ENCODE assay signal across 1 cellular context in genomic region chr10:91410638-91411367, GRCh38.
TF ChIP-seq lines count a peak whose summit lies in the region.

No MANE protein-coding gene starts in this region.

TF ChIP-seq in K562, 482 proteins besides CTCF, POLR2A, EP300 and RAD21 (continued from another document and continues in another):
- TF ChIP-seq ATF2 (CRISPR knock-in tag; IDR thresholded peaks at IDR 0.05), result no peak
- no peak for TF ChIP-seq ZMIZ1 (IDR thresholded peaks at IDR 0.05; ENCODE audit: low read depth in 2 of 2, low read length in 2 of 2)
- 0 out of 2 replicates have a peak, but pooled peaks have one; percentile 12 for TF ChIP-seq ZEB2 (IDR thresholded peaks at IDR 0.05)
- no peak for TF ChIP-seq KLF1 (tag; IDR thresholded peaks at IDR 0.05)
- no peak for TF ChIP-seq FOXJ2 (tag; IDR thresholded peaks at IDR 0.05)
- TF ChIP-seq ZFP30 (CRISPR knock-in tag; IDR thresholded peaks at IDR 0.05; ENCODE audit: borderline replicate concordance), result no peak
- TF ChIP-seq, protein P1, sequence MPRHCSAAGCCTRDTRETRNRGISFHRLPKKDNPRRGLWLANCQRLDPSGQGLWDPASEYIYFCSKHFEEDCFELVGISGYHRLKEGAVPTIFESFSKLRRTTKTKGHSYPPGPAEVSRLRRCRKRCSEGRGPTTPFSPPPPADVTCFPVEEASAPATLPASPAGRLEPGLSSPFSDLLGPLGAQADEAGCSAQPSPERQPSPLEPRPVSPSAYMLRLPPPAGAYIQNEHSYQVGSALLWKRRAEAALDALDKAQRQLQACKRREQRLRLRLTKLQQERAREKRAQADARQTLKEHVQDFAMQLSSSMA (CRISPR knock-in tag; IDR thresholded peaks at IDR 0.05), result no peak
- peak; percentile 53 for TF ChIP-seq CBFA2T3 (IDR thresholded peaks at IDR 0.05)
- no peak for TF ChIP-seq MEF2D (tag; conservative IDR thresholded peaks at IDR 0.05; ENCODE audit: low read depth)
- TF ChIP-seq CEBPG (CRISPR knock-in tag; IDR thresholded peaks at IDR 0.05), result no peak
- TF ChIP-seq CEBPG (tag; conservative IDR thresholded peaks at IDR 0.05 in 1 of 2, IDR thresholded peaks at IDR 0.05 in 1 of 2), result no peak
- no peak for TF ChIP-seq BHLHE40 (IDR thresholded peaks at IDR 0.05; ENCODE audit: low read length)
- TF ChIP-seq TAF1 (IDR thresholded peaks at IDR 0.05; ENCODE audit: control insufficient read depth, extremely low read depth, insufficient read depth, low read length, severe bottlenecking), result no peak
- TF ChIP-seq ZNF778 (CRISPR knock-in tag; IDR thresholded peaks at IDR 0.05), result no peak
- TF ChIP-seq, protein P2, sequence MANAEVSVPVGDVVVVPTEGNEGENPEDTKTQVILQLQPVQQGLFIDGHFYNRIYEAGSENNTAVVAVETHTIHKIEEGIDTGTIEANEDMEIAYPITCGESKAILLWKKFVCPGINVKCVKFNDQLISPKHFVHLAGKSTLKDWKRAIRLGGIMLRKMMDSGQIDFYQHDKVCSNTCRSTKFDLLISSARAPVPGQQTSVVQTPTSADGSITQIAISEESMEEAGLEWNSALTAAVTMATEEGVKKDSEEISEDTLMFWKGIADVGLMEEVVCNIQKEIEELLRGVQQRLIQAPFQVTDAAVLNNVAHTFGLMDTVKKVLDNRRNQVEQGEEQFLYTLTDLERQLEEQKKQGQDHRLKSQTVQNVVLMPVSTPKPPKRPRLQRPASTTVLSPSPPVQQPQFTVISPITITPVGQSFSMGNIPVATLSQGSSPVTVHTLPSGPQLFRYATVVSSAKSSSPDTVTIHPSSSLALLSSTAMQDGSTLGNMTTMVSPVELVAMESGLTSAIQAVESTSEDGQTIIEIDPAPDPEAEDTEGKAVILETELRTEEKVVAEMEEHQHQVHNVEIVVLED (CRISPR knock-in tag; IDR thresholded peaks at IDR 0.05), result no peak
- TF ChIP-seq KHSRP (IDR thresholded peaks at IDR 0.05), result no peak
- TF ChIP-seq ADNP (tag; IDR thresholded peaks at IDR 0.05), result no peak
- TF ChIP-seq JUN (IDR thresholded peaks at IDR 0.05; ENCODE audit: borderline replicate concordance, low read depth, low read length), result 0 out of 2 replicates have a peak, but pooled peaks have one; percentile 8
- TF ChIP-seq JUN (CRISPR knock-in tag; IDR thresholded peaks at IDR 0.05; ENCODE audit: borderline replicate concordance), result no peak
- no peak for TF ChIP-seq PYGO2 (tag; IDR thresholded peaks at IDR 0.05)
- TF ChIP-seq DNMT1 (IDR thresholded peaks at IDR 0.05), result no peak
- TF ChIP-seq NCOA6 (IDR thresholded peaks at IDR 0.05), result 0 out of 2 replicates have a peak, but pooled peaks have one; percentile 67
- TF ChIP-seq KDM1A (IDR thresholded peaks at IDR 0.05), result peak in 1 of 2 experiments; percentile 25; a peak in 1 of 4 replicates
- no peak for TF ChIP-seq RNF219 (CRISPR knock-in tag; IDR thresholded peaks at IDR 0.05)
- TF ChIP-seq, protein P3, sequence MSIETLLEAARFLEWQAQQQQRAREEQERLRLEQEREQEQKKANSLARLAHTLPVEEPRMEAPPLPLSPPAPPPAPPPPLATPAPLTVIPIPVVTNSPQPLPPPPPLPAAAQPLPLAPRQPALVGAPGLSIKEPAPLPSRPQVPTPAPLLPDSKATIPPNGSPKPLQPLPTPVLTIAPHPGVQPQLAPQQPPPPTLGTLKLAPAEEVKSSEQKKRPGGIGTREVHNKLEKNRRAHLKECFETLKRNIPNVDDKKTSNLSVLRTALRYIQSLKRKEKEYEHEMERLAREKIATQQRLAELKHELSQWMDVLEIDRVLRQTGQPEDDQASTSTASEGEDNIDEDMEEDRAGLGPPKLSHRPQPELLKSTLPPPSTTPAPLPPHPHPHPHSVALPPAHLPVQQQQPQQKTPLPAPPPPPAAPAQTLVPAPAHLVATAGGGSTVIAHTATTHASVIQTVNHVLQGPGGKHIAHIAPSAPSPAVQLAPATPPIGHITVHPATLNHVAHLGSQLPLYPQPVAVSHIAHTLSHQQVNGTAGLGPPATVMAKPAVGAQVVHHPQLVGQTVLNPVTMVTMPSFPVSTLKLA (conservative IDR thresholded peaks at IDR 0.05), result peak in 1 of 2 experiments; percentile 20; a peak in 1 of 4 replicates
- no peak for TF ChIP-seq HLTF (IDR thresholded peaks at IDR 0.05)
- no peak for TF ChIP-seq MYBL2 (IDR thresholded peaks at IDR 0.05; ENCODE audit: low read depth)
- TF ChIP-seq MYBL2 (CRISPR knock-in tag; IDR thresholded peaks at IDR 0.05; ENCODE audit: borderline replicate concordance), result no peak
- TF ChIP-seq NFIC (IDR thresholded peaks at IDR 0.05), result peak; percentile 37; the same call in 1 of the 2 replicates
- TF ChIP-seq POLR2B (IDR thresholded peaks at IDR 0.05; ENCODE audit: low read depth, partially characterized antibody), result no peak
- TF ChIP-seq, protein P4, sequence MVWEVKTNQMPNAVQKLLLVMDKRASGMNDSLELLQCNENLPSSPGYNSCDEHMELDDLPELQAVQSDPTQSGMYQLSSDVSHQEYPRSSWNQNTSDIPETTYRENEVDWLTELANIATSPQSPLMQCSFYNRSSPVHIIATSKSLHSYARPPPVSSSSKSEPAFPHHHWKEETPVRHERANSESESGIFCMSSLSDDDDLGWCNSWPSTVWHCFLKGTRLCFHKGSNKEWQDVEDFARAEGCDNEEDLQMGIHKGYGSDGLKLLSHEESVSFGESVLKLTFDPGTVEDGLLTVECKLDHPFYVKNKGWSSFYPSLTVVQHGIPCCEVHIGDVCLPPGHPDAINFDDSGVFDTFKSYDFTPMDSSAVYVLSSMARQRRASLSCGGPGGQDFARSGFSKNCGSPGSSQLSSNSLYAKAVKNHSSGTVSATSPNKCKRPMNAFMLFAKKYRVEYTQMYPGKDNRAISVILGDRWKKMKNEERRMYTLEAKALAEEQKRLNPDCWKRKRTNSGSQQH (CRISPR knock-in tag; IDR thresholded peaks at IDR 0.05), result no peak
- peak; percentile 57; the same call in 1 of the 2 replicates for TF ChIP-seq MECOM (CRISPR knock-in tag; IDR thresholded peaks at IDR 0.05)
- no peak for TF ChIP-seq ASH1L (IDR thresholded peaks at IDR 0.05; ENCODE audit: borderline replicate concordance, low read depth, partially characterized antibody)
- TF ChIP-seq KLF10 (CRISPR knock-in tag; IDR thresholded peaks at IDR 0.05), result no peak
- no peak for TF ChIP-seq MCM3 (IDR thresholded peaks at IDR 0.05)
- TF ChIP-seq, protein P5, sequence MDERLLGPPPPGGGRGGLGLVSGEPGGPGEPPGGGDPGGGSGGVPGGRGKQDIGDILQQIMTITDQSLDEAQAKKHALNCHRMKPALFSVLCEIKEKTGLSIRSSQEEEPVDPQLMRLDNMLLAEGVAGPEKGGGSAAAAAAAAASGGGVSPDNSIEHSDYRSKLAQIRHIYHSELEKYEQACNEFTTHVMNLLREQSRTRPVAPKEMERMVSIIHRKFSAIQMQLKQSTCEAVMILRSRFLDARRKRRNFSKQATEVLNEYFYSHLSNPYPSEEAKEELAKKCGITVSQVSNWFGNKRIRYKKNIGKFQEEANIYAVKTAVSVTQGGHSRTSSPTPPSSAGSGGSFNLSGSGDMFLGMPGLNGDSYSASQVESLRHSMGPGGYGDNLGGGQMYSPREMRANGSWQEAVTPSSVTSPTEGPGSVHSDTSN (CRISPR knock-in tag; IDR thresholded peaks at IDR 0.05; ENCODE audit: low read depth), result no peak
- TF ChIP-seq, protein P5 (tag; conservative IDR thresholded peaks at IDR 0.05; ENCODE audit: low read depth), result no peak
- peak in 1 of 2 experiments; percentile 39; a peak in 1 of 4 replicates for TF ChIP-seq HDAC1 (IDR thresholded peaks at IDR 0.05)
- TF ChIP-seq FOXP1 (CRISPR knock-in tag; IDR thresholded peaks at IDR 0.05), result no peak
- TF ChIP-seq RFX1 (IDR thresholded peaks at IDR 0.05), result no peak
- TF ChIP-seq ZNF24 (IDR thresholded peaks at IDR 0.05), result no peak
- no peak for TF ChIP-seq RBM17 (IDR thresholded peaks at IDR 0.05; ENCODE audit: borderline replicate concordance, low read depth, low read length)
- no peak for TF ChIP-seq BACH1 (tag; IDR thresholded peaks at IDR 0.05)
- TF ChIP-seq ZNF311 (CRISPR knock-in tag; IDR thresholded peaks at IDR 0.05), result no peak
- TF ChIP-seq ZBTB7A (IDR thresholded peaks at IDR 0.05; ENCODE audit: borderline replicate concordance, control insufficient read depth, low read depth, low read length), result no peak
- TF ChIP-seq SRSF1 (IDR thresholded peaks at IDR 0.05; ENCODE audit: low read depth, low read length), result no peak
- TF ChIP-seq, protein P6, sequence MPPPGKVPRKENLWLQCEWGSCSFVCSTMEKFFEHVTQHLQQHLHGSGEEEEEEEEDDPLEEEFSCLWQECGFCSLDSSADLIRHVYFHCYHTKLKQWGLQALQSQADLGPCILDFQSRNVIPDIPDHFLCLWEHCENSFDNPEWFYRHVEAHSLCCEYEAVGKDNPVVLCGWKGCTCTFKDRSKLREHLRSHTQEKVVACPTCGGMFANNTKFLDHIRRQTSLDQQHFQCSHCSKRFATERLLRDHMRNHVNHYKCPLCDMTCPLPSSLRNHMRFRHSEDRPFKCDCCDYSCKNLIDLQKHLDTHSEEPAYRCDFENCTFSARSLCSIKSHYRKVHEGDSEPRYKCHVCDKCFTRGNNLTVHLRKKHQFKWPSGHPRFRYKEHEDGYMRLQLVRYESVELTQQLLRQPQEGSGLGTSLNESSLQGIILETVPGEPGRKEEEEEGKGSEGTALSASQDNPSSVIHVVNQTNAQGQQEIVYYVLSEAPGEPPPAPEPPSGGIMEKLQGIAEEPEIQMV (tag; conservative IDR thresholded peaks at IDR 0.05; ENCODE audit: low read depth), result no peak
- no peak for TF ChIP-seq CEBPB (tag; IDR thresholded peaks at IDR 0.05)
- TF ChIP-seq MED1 (CRISPR knock-in tag; IDR thresholded peaks at IDR 0.05; ENCODE audit: borderline replicate concordance), result no peak
- no peak for TF ChIP-seq CHCHD3 (CRISPR knock-in tag; IDR thresholded peaks at IDR 0.05)
- peak; percentile 44 for TF ChIP-seq ARID1B (IDR thresholded peaks at IDR 0.05)
- TF ChIP-seq STAT5B (CRISPR knock-in tag; IDR thresholded peaks at IDR 0.05), result no peak
- no peak for TF ChIP-seq RB1 (IDR thresholded peaks at IDR 0.05; ENCODE audit: low read depth)
- peak; percentile 46 for TF ChIP-seq MEIS2 (IDR thresholded peaks at IDR 0.05; ENCODE audit: partially characterized antibody)
- TF ChIP-seq, protein P7, sequence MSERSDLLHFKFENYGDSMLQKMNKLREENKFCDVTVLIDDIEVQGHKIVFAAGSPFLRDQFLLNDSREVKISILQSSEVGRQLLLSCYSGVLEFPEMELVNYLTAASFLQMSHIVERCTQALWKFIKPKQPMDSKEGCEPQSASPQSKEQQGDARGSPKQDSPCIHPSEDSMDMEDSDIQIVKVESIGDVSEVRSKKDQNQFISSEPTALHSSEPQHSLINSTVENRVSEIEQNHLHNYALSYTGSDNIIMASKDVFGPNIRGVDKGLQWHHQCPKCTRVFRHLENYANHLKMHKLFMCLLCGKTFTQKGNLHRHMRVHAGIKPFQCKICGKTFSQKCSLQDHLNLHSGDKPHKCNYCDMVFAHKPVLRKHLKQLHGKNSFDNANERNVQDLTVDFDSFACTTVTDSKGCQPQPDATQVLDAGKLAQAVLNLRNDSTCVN (CRISPR knock-in tag; IDR thresholded peaks at IDR 0.05), result no peak
- TF ChIP-seq ZSCAN32 (CRISPR knock-in tag; IDR thresholded peaks at IDR 0.05), result no peak
